Comparison of ENCODE assay signal across 1 cellular context in the genomic region with DNA sequence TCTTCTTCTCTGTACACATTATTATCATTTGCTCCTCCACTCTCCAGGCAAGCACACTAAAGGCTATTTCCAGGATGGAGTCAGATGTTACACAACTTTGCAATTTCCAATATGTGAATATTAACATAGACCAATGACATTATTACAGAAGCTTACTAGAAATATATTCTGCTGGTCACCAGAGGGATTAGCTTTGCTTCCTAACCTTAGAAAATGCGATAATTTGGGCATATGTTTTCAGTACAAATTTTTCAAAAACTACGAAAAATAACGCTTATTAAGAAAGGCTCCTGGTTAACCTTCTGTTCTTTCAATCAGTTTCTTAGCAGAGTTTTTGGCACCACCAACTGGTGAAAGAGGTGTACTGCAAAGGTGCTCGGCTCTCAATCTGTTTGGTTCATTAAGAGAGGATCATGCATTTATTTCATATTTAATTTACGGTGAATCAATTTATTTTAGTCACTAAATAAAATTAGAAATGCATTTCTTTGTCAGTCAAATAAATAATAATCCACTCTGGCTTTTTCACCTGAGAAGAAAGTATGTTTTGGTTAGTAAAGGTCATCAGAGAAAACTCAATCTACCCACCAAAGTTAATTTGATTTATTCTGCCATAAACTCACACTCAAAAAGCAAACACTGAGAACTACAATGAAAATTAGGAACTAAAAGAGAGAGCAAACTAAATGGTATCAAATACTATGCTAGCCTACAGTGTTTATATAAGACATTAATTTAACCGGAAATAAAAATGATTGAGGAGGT.
A peak's percentile ranks its signal among the peaks of the same experiment; 100 is the strongest.
TF ChIP-seq lines count a peak whose summit lies in the region.

No MANE protein-coding gene starts in this region.

TF ChIP-seq in IMR-90, 13 proteins besides CTCF, POLR2A, EP300 and RAD21:
- TF ChIP-seq CEBPB (IDR thresholded peaks at IDR 0.05; ENCODE audit: low read depth, low read length): peak; percentile 87
- TF ChIP-seq SMC3 (IDR thresholded peaks at IDR 0.05; ENCODE audit: low read depth, low read length): peak; percentile 84
- TF ChIP-seq, protein P1, sequence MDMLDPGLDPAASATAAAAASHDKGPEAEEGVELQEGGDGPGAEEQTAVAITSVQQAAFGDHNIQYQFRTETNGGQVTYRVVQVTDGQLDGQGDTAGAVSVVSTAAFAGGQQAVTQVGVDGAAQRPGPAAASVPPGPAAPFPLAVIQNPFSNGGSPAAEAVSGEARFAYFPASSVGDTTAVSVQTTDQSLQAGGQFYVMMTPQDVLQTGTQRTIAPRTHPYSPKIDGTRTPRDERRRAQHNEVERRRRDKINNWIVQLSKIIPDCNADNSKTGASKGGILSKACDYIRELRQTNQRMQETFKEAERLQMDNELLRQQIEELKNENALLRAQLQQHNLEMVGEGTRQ (IDR thresholded peaks at IDR 0.05; ENCODE audit: low read depth, low read length): no peak
